10 cellular contexts compared by ENCODE assay signal in the genomic region with DNA sequence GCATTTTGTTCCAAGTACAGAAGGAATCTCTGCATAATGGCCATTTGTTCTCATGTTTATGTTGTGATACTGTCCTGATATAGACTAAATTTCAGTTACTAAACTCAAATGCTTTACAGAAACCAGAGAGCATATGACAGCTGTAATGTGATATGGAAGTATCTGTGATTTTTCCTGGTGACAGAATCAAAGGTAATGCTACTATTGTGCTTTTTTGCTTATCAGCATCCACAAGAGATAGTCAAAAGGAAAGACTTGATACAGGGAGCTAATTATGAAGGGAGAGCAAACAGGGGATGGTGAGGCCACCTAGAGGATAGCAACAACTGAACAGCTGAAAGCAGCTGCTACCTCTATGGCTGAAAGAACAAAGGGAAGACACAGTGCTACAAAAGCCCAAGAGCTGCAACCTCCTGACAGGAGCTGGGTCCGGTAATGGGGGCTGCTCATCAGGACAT.
A peak's percentile ranks its signal among the peaks of the same experiment; 100 is the strongest.
DNase-seq lines count a peak whose midpoint lies in the region; ATAC-seq and TF ChIP-seq lines count a peak whose summit lies in the region.
"Had no signal": no experiment of that assay in that cellular context is flagged by ENCODE, and none has a peak within 500 bp of the region (broad histone marks: within the 10 kb centered on the region; RNA-seq: fewer than 3 reads in every experiment).

No MANE protein-coding gene starts in this region.

- H3K4me1 Mint-ChIP-seq in WTC11 = no peaks in the 10 kb centered on the region

- no peak overlapping the region for H3K4me2 ChIP-seq in mesendoderm (ENCODE audit: low read length)

- no peak overlapping the region for H2BK120ac ChIP-seq in mesendoderm (ENCODE audit: low read depth, low read length)

- no peak overlapping the region for H3K27ac Mint-ChIP-seq in WTC11
- H3K27ac Mint-ChIP-seq: T-helper 1 cell treated with Interleukin-12 subunit alpha and Interleukin-12 subunit beta and Interleukin-4 antibody, amounts not matched to agents 30 μg/mL and 1 μg/mL, for 36 hours had no signal

- H3K27ac ChIP-seq in mesendoderm (ENCODE audit: low read depth, low read length) = no peak overlapping the region

- no peak overlapping the region for H2BK15ac ChIP-seq in mesendoderm (replicated peaks; ENCODE audit: low read depth)

- no peak overlapping the region for H3K4me3 ChIP-seq in mesendoderm (ENCODE audit: low read length)

- no peak for TF ChIP-seq POLR2A in erythroblast (IDR thresholded peaks at IDR 0.05; ENCODE audit: low read length)

- H3K36me3 Mint-ChIP-seq in WTC11 = no peaks in the 10 kb centered on the region; the same call in 1 of the 2 replicates

- H3K79me2 ChIP-seq in mesendoderm (ENCODE audit: control insufficient read depth, insufficient read depth, low read length) = no peaks in the 10 kb centered on the region

- no CpG with 5 or more reads among the region's 1 CpG for WGBS in mesendoderm (ENCODE audit: extremely low coverage, insufficient coverage, low lambda C conversion rate)

- H3K27me3 Mint-ChIP-seq in WTC11 (ENCODE audit: low read depth) = no peaks in the 10 kb centered on the region

- ATAC-seq in HG02981 (IDR thresholded peaks at IDR 0.05; ENCODE audit: unreplicated experiment) (peak; percentile 46), WTC11 (peak; percentile 98), HG03095 (IDR thresholded peaks at IDR 0.05; ENCODE audit: unreplicated experiment) (no peak)

- H3K9ac ChIP-seq in mesendoderm (ENCODE audit: low read length) = no peak overlapping the region

- no peak overlapping the region for H3K4me3 Mint-ChIP-seq in WTC11
- H3K4me3 Mint-ChIP-seq: T-helper 1 cell treated with Interleukin-12 subunit alpha and Interleukin-12 subunit beta and Interleukin-4 antibody, amounts not matched to agents 30 μg/mL and 1 μg/mL, for 36 hours had no signal

- no peak overlapping the region for H4K5ac ChIP-seq in mesendoderm (ENCODE audit: low read length)

- H2AK5ac ChIP-seq in mesendoderm (ENCODE audit: low read length) = no peak overlapping the region

- H3K27me3 ChIP-seq in mesendoderm (ENCODE audit: insufficient read depth, low read length, poor library complexity) = no peaks in the 10 kb centered on the region

- H3K9me3 Mint-ChIP-seq in WTC11 = no peaks in the 10 kb centered on the region
- H3K9me3 Mint-ChIP-seq: T-helper 1 cell treated with Interleukin-12 subunit alpha and Interleukin-12 subunit beta and Interleukin-4 antibody, amounts not matched to agents 30 μg/mL and 1 μg/mL, for 36 hours had no signal

- POLR2A ChIA-PET in WTC11 (lab: Charles Lee) = no interaction called here

- no peaks in the 10 kb centered on the region for H3K79me1 ChIP-seq in mesendoderm (ENCODE audit: low read length)

- H3K36me3 ChIP-seq in mesendoderm (ENCODE audit: control insufficient read depth, insufficient read depth, low read length) = no peaks in the 10 kb centered on the region

- no peak for TF ChIP-seq CTCF in WTC11 (IDR thresholded peaks at IDR 0.05)

- CTCF ChIA-PET in WTC11 (lab: Charles Lee) = interaction anchor here (0.8 to 2.5 kb wide), 5 partner anchors 14 to 465 kb away, joined by 3 to 12 read pairs (median 6); no protein-coding TSS in a partner anchor

- no peak overlapping the region for H4K8ac ChIP-seq in mesendoderm (ENCODE audit: low read depth, low read length)

- DNase-seq in DMS53 (lab: John Stamatoyannopoulos, UW) (peak; percentile 63), WTC11 (ENCODE audit: low spot score) (no peak), mesendoderm (peak; percentile 82), NCI-H510A (lab: John Stamatoyannopoulos, UW) (no peak), erythroblast (lab: John Stamatoyannopoulos, UW) (no peak)
- DNase-seq in effector CD8-positive, alpha-beta T cell (lab: John Stamatoyannopoulos, UW) = no peak
- DNase-seq: stimulated activated CD4-positive, alpha-beta T cell treated with anti-CD3 and anti-CD28 coated beads, Interleukin-4, amount 100 ng/mL, for 24 hours had no signal

- H2BK5ac ChIP-seq in mesendoderm (ENCODE audit: low read length) = no peak overlapping the region

- H3K56ac ChIP-seq in mesendoderm (ENCODE audit: low read length) = no peak overlapping the region

- no peaks in the 10 kb centered on the region for H3K4me1 ChIP-seq in mesendoderm (ENCODE audit: control insufficient read depth, low read depth, low read length)

- no peak overlapping the region for H3K23ac ChIP-seq in mesendoderm (ENCODE audit: low read length)

- H3K18ac ChIP-seq in mesendoderm (ENCODE audit: low read length) = no peak overlapping the region

- H3K4ac ChIP-seq in mesendoderm (ENCODE audit: low read depth, low read length) = no peak overlapping the region

TF ChIP-seq in WTC11, 78 proteins besides CTCF, POLR2A, EP300 and RAD21:
- TF ChIP-seq FOXK1 (CRISPR knock-in tag; IDR thresholded peaks at IDR 0.05) (no peak), HMGA2 (CRISPR knock-in tag; IDR thresholded peaks at IDR 0.05) (no peak), ELF4 (CRISPR knock-in tag; IDR thresholded peaks at IDR 0.05; ENCODE audit: low read depth) (no peak), ATF1 (CRISPR knock-in tag; IDR thresholded peaks at IDR 0.05) (no peak), MXD4 (CRISPR knock-in tag; IDR thresholded peaks at IDR 0.05; ENCODE audit: borderline replicate concordance) (no peak), KAT7 (CRISPR knock-in tag; IDR thresholded peaks at IDR 0.05; ENCODE audit: borderline replicate concordance) (no peak), GTF2I (CRISPR knock-in tag; conservative IDR thresholded peaks at IDR 0.05) (no peak), SP1 (CRISPR knock-in tag; conservative IDR thresholded peaks at IDR 0.05) (no peak), ZNF232 (CRISPR knock-in tag; IDR thresholded peaks at IDR 0.05) (no peak), NR2C2 (CRISPR knock-in tag; IDR thresholded peaks at IDR 0.05) (no peak), ZNF396 (CRISPR knock-in tag; IDR thresholded peaks at IDR 0.05; ENCODE audit: borderline replicate concordance) (no peak)
- TF ChIP-seq, protein P1, sequence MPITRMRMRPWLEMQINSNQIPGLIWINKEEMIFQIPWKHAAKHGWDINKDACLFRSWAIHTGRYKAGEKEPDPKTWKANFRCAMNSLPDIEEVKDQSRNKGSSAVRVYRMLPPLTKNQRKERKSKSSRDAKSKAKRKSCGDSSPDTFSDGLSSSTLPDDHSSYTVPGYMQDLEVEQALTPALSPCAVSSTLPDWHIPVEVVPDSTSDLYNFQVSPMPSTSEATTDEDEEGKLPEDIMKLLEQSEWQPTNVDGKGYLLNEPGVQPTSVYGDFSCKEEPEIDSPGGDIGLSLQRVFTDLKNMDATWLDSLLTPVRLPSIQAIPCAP (CRISPR knock-in tag; IDR thresholded peaks at IDR 0.05) = no peak

Comparison
In these comparisons a context has a peak if more than half of its experiments do, and no peak if none do; other contexts are left out.
1. DNase-seq: peak in DMS53 (single experiment) and mesendoderm (single experiment); none in WTC11 (single experiment), effector CD8-positive, alpha-beta T cell (single experiment), NCI-H510A (single experiment) and erythroblast (0 of 2).